In the genomic region with DNA sequence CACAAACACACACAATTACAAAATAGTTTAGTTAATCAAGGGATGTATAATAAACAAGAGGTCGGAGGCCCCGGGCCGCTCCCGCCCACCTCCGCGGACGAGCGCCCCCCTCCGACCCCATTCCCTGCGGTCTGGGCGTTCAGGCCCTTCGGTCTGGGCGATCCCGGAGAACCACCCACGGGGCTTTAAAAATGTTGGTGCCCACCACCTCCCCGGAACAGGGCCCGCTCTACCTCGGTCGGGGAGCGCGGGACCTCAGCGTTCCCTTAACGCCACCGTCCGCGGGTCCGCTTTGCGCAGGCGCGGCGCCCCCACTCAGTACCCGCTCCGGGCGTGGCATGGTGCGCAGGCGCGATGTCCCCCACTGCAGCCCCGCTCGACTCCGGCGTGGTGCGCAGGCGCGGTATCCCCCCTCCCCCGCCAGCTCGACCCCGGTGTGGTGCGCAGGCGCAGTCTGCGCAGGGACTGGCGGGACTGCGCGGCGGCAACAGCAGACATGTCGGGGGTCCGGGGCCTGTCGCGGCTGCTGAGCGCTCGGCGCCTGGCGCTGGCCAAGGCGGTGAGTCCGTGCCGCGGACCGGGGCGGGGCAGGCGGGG, we compare ENCODE assay signal across 8 cellular contexts. TPM values are rescaled to one million over a fixed set of nuclear protein-coding genes. Genes with fewer than 3 reads are reported as not detected.
DNase-seq lines count a peak whose midpoint lies in the region; ATAC-seq lines count a peak whose summit lies in the region.

A gene with protein sequence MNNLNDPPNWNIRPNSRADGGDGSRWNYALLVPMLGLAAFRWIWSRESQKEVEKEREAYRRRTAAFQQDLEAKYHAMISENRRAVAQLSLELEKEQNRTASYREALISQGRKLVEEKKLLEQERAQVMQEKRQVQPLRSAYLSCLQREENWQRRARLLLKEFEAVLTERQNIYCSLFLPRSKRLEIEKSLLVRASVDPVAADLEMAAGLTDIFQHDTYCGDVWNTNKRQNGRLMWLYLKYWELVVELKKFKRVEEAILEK (minus strand): TSS at position 294 of the 597 bp plus-strand sequence. CDS start 1,304 bp downstream, outside the sequence.
A gene (plus strand): TSS at position 461 of the 597 bp plus-strand sequence. CDS start 36 bp downstream, at position 497.

- H3K27me3 Mint-ChIP-seq in activated CD4-positive, alpha-beta T cell treated with anti-CD3 and anti-CD28 coated beads for 36 hours = no peaks in the 10 kb centered on the region

- POLR2A ChIA-PET in activated CD4-positive, alpha-beta T cell treated with anti-CD3 and anti-CD28 coated beads for 36 hours (lab: Charles Lee) = interaction anchor here (1.0 kb wide), 1 partner anchor 30 kb away, joined by 3 read pairs; no protein-coding TSS in a partner anchor

- peak within 1 kb of the TSS; percentile 89 to 98 (median 97) for H3K9ac ChIP-seq in BLaER1 treated with 17β-estradiol and CSF1 and Interleukin-3, amounts not matched to agents 10 nM and 100 nM

- H3K9me3 ChIP-seq in BLaER1 treated with 17β-estradiol and CSF1 and Interleukin-3, amounts not matched to agents 10 nM and 100 nM (replicated peaks in 1 of 11) = peaks cover 0 to 5% (median 0%) of the 10 kb centered on the region in 11 experiments; a peak in 3 of 22 replicates

- ATAC-seq in HG03442 (IDR thresholded peaks at IDR 0.05; ENCODE audit: unreplicated experiment) = peak; percentile 76
- ATAC-seq in activated CD4-positive, alpha-beta T cell treated with anti-CD3 and anti-CD28 coated beads for 36 hours = peak; percentile 84

- peak within 1 kb of the TSS; percentile 88 to 95 (median 91) for H3K27ac ChIP-seq in BLaER1 treated with 17β-estradiol and CSF1 and Interleukin-3, amounts not matched to agents 10 nM and 100 nM
- H3K27ac ChIP-seq in cingulate gyrus (ENCODE audit: low read depth, low read length) = peak within 1 kb of the TSS; percentile 79
- peak within 1 kb of the TSS; percentile 84 for H3K27ac ChIP-seq in layer of hippocampus (ENCODE audit: low read depth, low read length)

- peaks cover 45 to 74% (median 58%) of the 10 kb centered on the region in 11 experiments for H4K20me1 ChIP-seq in BLaER1 treated with 17β-estradiol and CSF1 and Interleukin-3, amounts not matched to agents 10 nM and 100 nM

- peaks cover 24% of the 10 kb centered on the region for H3K36me3 Mint-ChIP-seq in activated CD4-positive, alpha-beta T cell treated with anti-CD3 and anti-CD28 coated beads for 36 hours (ENCODE audit: low read depth)

- DNase-seq in GM19240 (ENCODE audit: insufficient read length, low spot score) (peak; percentile 89), NCI-H510A treated with DMSO at 0.1 percent for 48 hours (lab: John Stamatoyannopoulos, UW) (peak; percentile 99)
- DNase-seq in activated CD4-positive, alpha-beta T cell treated with anti-CD3 and anti-CD28 coated beads for 36 hours = peak; percentile 99
- DNase-seq in stimulated activated CD4-positive, alpha-beta T cell treated with anti-CD3 and anti-CD28 coated beads, Interleukin-1b, Interleukin-23, amount 100 ng/mL, for 1 hour (ENCODE audit: low read depth in 2 of 2) = peak; percentile 98

- intact Hi-C loops in activated CD4-positive, alpha-beta T cell treated with anti-CD3 and anti-CD28 coated beads for 36 hours (cut with DNase I, micrococcal nuclease) = loop anchor here (1.0 to 10.0 kb wide), 10 partner anchors 29 to 1584 kb away; a partner anchor contains a TSS

- peak within 1 kb of the TSS; percentile 84 to 97 (median 93) for H3K4me2 ChIP-seq in BLaER1 treated with 17β-estradiol and CSF1 and Interleukin-3, amounts not matched to agents 10 nM and 100 nM

- H3K36me3 ChIP-seq in BLaER1 treated with 17β-estradiol and CSF1 and Interleukin-3, amounts not matched to agents 10 nM and 100 nM = peaks cover 0 to 15% (median 7%) of the 10 kb centered on the region in 11 experiments; a peak in 13 of 22 replicates

- H3K4me1 ChIP-seq in BLaER1 treated with 17β-estradiol and CSF1 and Interleukin-3, amounts not matched to agents 10 nM and 100 nM = peaks cover 57 to 69% (median 63%) of the 10 kb centered on the region in 10 experiments

- CTCF ChIA-PET in activated CD4-positive, alpha-beta T cell treated with anti-CD3 and anti-CD28 coated beads for 36 hours (lab: Charles Lee) = interaction anchor here (1.3 to 3.1 kb wide), 3 partner anchors 27 to 104 kb away, joined by 3 to 12 read pairs (median 4); a partner anchor contains a TSS

- no peaks in the 10 kb centered on the region for H3K27me3 ChIP-seq in BLaER1 treated with 17β-estradiol and CSF1 and Interleukin-3, amounts not matched to agents 10 nM and 100 nM
- H3K27me3 ChIP-seq in layer of hippocampus (ENCODE audit: control insufficient read depth, insufficient read depth, low read length) = no peaks in the 10 kb centered on the region

- H3K4me1 Mint-ChIP-seq in activated CD4-positive, alpha-beta T cell treated with anti-CD3 and anti-CD28 coated beads for 36 hours = peaks cover 60% of the 10 kb centered on the region

- H3K4me3 Mint-ChIP-seq in activated CD4-positive, alpha-beta T cell treated with anti-CD3 and anti-CD28 coated beads for 36 hours = peak within 1 kb of the TSS; percentile 94

- peak within 1 kb of the TSS; percentile 83 to 100 (median 98) for H3K4me3 ChIP-seq in BLaER1 treated with 17β-estradiol and CSF1 and Interleukin-3, amounts not matched to agents 10 nM and 100 nM

- peak within 1 kb of the TSS; percentile 89 for H3K27ac Mint-ChIP-seq in activated CD4-positive, alpha-beta T cell treated with anti-CD3 and anti-CD28 coated beads for 36 hours

- no peaks in the 10 kb centered on the region for H3K9me3 Mint-ChIP-seq in activated CD4-positive, alpha-beta T cell treated with anti-CD3 and anti-CD28 coated beads for 36 hours (ENCODE audit: low read depth)

RNA-seq across cellular contexts. Expression of the first gene that starts in this region (rescaled TPM):
- total RNA-seq in activated CD4-positive, alpha-beta T cell treated with anti-CD3 and anti-CD28 coated beads for 36 hours = 1 to 10 TPM; 6.0 to 7.0 TPM

RNA-seq across cellular contexts. Expression of the second gene that starts in this region (rescaled TPM):
- total RNA-seq in activated CD4-positive, alpha-beta T cell treated with anti-CD3 and anti-CD28 coated beads for 36 hours = 100 to 1,000 TPM; 104 to 121 TPM

Comparison
In these comparisons a context has a peak if more than half of its experiments do, and no peak if none do; other contexts are left out.
1. Peak in every context shown above with its lines: DNase-seq, ATAC-seq, H3K4me3 ChIP-seq and H3K27ac ChIP-seq.